Comparison of ENCODE assay signal across 10 cellular contexts in the genomic region with DNA sequence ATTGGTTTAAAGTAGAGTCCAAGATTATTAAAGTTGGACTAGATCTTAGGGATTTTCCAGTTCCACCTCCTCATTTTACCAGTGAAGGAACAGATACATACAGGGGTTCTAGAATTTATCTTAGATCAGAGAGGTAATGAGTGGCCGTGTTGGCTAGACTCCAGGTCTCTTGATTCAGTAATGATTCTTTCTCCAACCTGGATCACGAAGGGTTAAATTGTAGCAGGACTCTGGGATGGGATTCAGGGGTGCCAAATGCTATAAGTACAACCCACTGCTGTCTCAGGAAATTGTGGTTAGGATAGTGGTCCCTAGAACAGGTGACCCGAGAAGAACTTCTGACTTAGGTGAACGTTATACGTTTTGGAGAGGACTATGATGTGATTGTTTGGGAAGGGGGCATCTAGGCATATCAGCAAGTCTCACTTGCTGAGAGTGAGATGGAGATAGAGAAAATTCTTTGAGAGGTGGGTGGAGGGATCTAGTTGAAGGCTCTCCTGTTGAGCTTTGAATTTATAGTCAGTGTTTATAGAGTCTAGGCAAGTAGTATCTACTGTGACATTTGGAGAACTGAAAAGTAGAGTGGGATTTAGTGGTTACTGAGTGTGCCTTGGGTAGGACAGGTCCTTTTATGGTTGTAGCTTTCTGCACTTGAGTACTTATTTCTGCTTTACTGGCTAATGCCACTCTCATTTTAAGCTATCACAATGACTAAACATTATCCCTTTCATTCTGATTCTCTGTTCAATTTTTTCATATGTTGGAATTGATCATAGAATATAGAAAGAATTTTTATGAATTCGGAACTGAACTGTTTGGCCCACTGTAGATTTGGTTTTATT. TPM values are rescaled to one million over a fixed set of nuclear protein-coding genes. Genes with fewer than 3 reads are reported as not detected.
DNase-seq lines count a peak whose midpoint lies in the region; ATAC-seq lines count a peak whose summit lies in the region.
"Had no signal": no experiment of that assay in that cellular context is flagged by ENCODE, and none has a peak within 500 bp of the region (broad histone marks: within the 10 kb centered on the region; RNA-seq: fewer than 3 reads in every experiment).

No MANE protein-coding gene starts in this region.

- no peak overlapping the region for H2BK5ac ChIP-seq in mesendoderm (ENCODE audit: low read length)

- H3K23ac ChIP-seq in mesendoderm (ENCODE audit: low read length) = no peak overlapping the region

- H3K4ac ChIP-seq in mesendoderm (ENCODE audit: low read depth, low read length) = no peak overlapping the region

- peaks cover 2% of the 10 kb centered on the region for H3K4me1 ChIP-seq in mesendoderm (ENCODE audit: control insufficient read depth, low read depth, low read length)

- H3K4me3 ChIP-seq in mesendoderm (ENCODE audit: low read length) = no peak overlapping the region
- H3K4me3 ChIP-seq: hepatocyte had no signal

- no peaks in the 10 kb centered on the region for H3K36me3 ChIP-seq in mesendoderm (ENCODE audit: control insufficient read depth, insufficient read depth, low read length)

- H3K56ac ChIP-seq in mesendoderm (ENCODE audit: low read length) = no peak overlapping the region

- no peak overlapping the region for H2BK120ac ChIP-seq in mesendoderm (ENCODE audit: low read depth, low read length)

- H4K8ac ChIP-seq in mesendoderm (ENCODE audit: low read depth, low read length) = no peak overlapping the region

- H3K18ac ChIP-seq in mesendoderm (ENCODE audit: low read length) = no peak overlapping the region

- WGBS in mesendoderm (ENCODE audit: extremely low coverage, insufficient coverage, low lambda C conversion rate) = no CpG with 5 or more reads among the region's 6 CpGs

- no peak overlapping the region for H4K5ac ChIP-seq in mesendoderm (ENCODE audit: low read length)

- no peak overlapping the region for H3K27ac ChIP-seq in mesendoderm (ENCODE audit: low read depth, low read length)
- H3K27ac ChIP-seq: 22Rv1, hepatocyte had no signal

- no peak overlapping the region for H2AK5ac ChIP-seq in mesendoderm (ENCODE audit: low read length)

- H3K79me2 ChIP-seq in mesendoderm (ENCODE audit: control insufficient read depth, insufficient read depth, low read length) = no peaks in the 10 kb centered on the region

- H3K9ac ChIP-seq in mesendoderm (ENCODE audit: low read length) = no peak overlapping the region

- H2BK15ac ChIP-seq in mesendoderm (replicated peaks; ENCODE audit: low read depth) = no peak overlapping the region

- peaks cover 2% of the 10 kb centered on the region for H3K79me1 ChIP-seq in mesendoderm (ENCODE audit: low read length)

- DNase-seq in DMS 273 (lab: John Stamatoyannopoulos, UW; ENCODE audit: unreplicated experiment) (peak; percentile 52), DMS 273 treated with DMSO at 0.1 percent for 48 hours (lab: John Stamatoyannopoulos, UW) (no peak), mesendoderm (peak; percentile 14), NCI-H524 treated with DMSO at 0.1 percent for 48 hours (lab: John Stamatoyannopoulos, UW) (no peak), glomerular visceral epithelial cell (ENCODE audit: extremely low spot score) (no peak), COLO829 (ENCODE audit: low spot score) (no peak)

- ATAC-seq in GM21528 (IDR thresholded peaks at IDR 0.05; ENCODE audit: low FRiP score, unreplicated experiment) = peak; percentile 86
- ATAC-seq in HG03432 (IDR thresholded peaks at IDR 0.05; ENCODE audit: unreplicated experiment) = peak; percentile 83

- H3K4me2 ChIP-seq in mesendoderm (ENCODE audit: low read length) = no peak overlapping the region
- H3K4me2 ChIP-seq: hepatocyte had no signal

- H3K27me3 ChIP-seq in mesendoderm (ENCODE audit: insufficient read depth, low read length, poor library complexity) = no peaks in the 10 kb centered on the region
- H3K27me3 ChIP-seq: hepatocyte had no signal

RNA-seq across cellular contexts. Expression of gene ST7, which starts 58.3 kb away (rescaled TPM):
- polyA plus RNA-seq in mesendoderm (2013, experiment 1 of 2) = 12.7 TPM
- polyA plus RNA-seq in mesendoderm (2013, experiment 2 of 2) = 13.0 TPM

Comparison
In these comparisons a context has a peak if more than half of its experiments do, and no peak if none do; other contexts are left out.
1. DNase-seq: peak in DMS 273 (single experiment) and mesendoderm (single experiment); none in DMS 273 treated with DMSO at 0.1 percent for 48 hours (single experiment), NCI-H524 treated with DMSO at 0.1 percent for 48 hours (single experiment), glomerular visceral epithelial cell (single experiment) and COLO829 (single experiment).